ENCODE assay signal across 11 cellular contexts in genomic region chr11:119691020-119691666, GRCh38. TPM values are rescaled to one million over a fixed set of nuclear protein-coding genes. Genes with fewer than 3 reads are reported as not detected.
DNase-seq lines count a peak whose midpoint lies in the region; ATAC-seq, FAIRE-seq and TF ChIP-seq lines count a peak whose summit lies in the region.
"Had no signal": no experiment of that assay in that cellular context is flagged by ENCODE, and none has a peak within 500 bp of the region (broad histone marks: within the 10 kb centered on the region; RNA-seq: fewer than 3 reads in every experiment).

No MANE protein-coding gene starts in this region.

- peak overlapping the region; percentile 32 to 38 for H3K27ac Mint-ChIP-seq in natural killer cell treated with Interleukin-12 subunit alpha and Interleukin-12 subunit beta and Interleukin-15 and Interleukin-18, amount 100 ng/mL, for 72 hours
- H3K27ac Mint-ChIP-seq: memory B cell had no signal

- TF ChIP-seq POLR2A in GM12891 (IDR thresholded peaks at IDR 0.05; ENCODE audit: low read depth, low read length) = no peak

- FAIRE-seq in GM12891 (lab: Jason Lieb, UNC) = peak; percentile 82
- FAIRE-seq: TTC549 had no signal

- peaks cover 36% of the 10 kb centered on the region in 2 donors for H3K27me3 Mint-ChIP-seq in natural killer cell treated with Interleukin-12 subunit alpha and Interleukin-12 subunit beta and Interleukin-15 and Interleukin-18, amount 100 ng/mL, for 72 hours

- H3K4me1 Mint-ChIP-seq in natural killer cell treated with Interleukin-12 subunit alpha and Interleukin-12 subunit beta and Interleukin-15 and Interleukin-18, amount 100 ng/mL, for 72 hours (ENCODE audit: low read depth in 2 of 2) = peaks cover 48 to 51% of the 10 kb centered on the region in 2 donors
- H3K4me1 Mint-ChIP-seq: memory B cell had no signal

- no peak for DNase-seq in GM12891 (ENCODE audit: insufficient read length, low spot score)
- DNase-seq in KG1 (lab: John Stamatoyannopoulos, UW) = peak; percentile 72
- peak; percentile 36 to 41 for DNase-seq in activated T-cell treated with anti-CD3 and anti-CD28 coated beads, Interleukin-2, amount 50 U/mL, for 48 hours
- peak; percentile 69 for DNase-seq in natural killer cell treated with Interleukin-12 subunit alpha and Interleukin-12 subunit beta and Interleukin-15 and Interleukin-18, amount 100 ng/mL, for 72 hours (ENCODE audit: low spot score)
- no peak for DNase-seq in inferior parietal cortex (ENCODE audit: extremely low spot score)
- no peak for DNase-seq in NCI-H2227 treated with DMSO at 0.1 percent for 48 hours (lab: John Stamatoyannopoulos, UW)
- no peak for DNase-seq in HK-2 (ENCODE audit: unreplicated experiment)
- DNase-seq: NCI-H2081 treated with DMSO at 0.1 percent for 48 hours had no signal

- H3K4me3 Mint-ChIP-seq in natural killer cell treated with Interleukin-12 subunit alpha and Interleukin-12 subunit beta and Interleukin-15 and Interleukin-18, amount 100 ng/mL, for 72 hours = peak overlapping the region; percentile 68
- H3K4me3 Mint-ChIP-seq: memory B cell had no signal

- no peaks in the 10 kb centered on the region for H3K36me3 Mint-ChIP-seq in natural killer cell treated with Interleukin-12 subunit alpha and Interleukin-12 subunit beta and Interleukin-15 and Interleukin-18, amount 100 ng/mL, for 72 hours
- H3K36me3 Mint-ChIP-seq: memory B cell had no signal

- ATAC-seq in natural killer cell treated with Interleukin-12 subunit alpha and Interleukin-12 subunit beta and Interleukin-15 and Interleukin-18, amount 100 ng/mL, for 72 hours = peak; percentile 84 to 86
- ATAC-seq in GM21423 (IDR thresholded peaks at IDR 0.05; ENCODE audit: unreplicated experiment) = no peak

- no peaks in the 10 kb centered on the region for H3K9me3 Mint-ChIP-seq in natural killer cell treated with Interleukin-12 subunit alpha and Interleukin-12 subunit beta and Interleukin-15 and Interleukin-18, amount 100 ng/mL, for 72 hours
- H3K9me3 Mint-ChIP-seq: memory B cell had no signal

TF ChIP-seq in GM12891, 5 proteins besides CTCF, POLR2A, EP300 and RAD21:
- TF ChIP-seq PAX5 (IDR thresholded peaks at IDR 0.05; ENCODE audit: insufficient read depth, low read length, severe bottlenecking) = no peak
- TF ChIP-seq SPI1 (IDR thresholded peaks at IDR 0.05; ENCODE audit: low read depth, low read length) = no peak
- no peak for TF ChIP-seq POU2F2 (IDR thresholded peaks at IDR 0.05; ENCODE audit: low read depth, low read length)
- no peak for TF ChIP-seq POLR2AphosphoS5 (IDR thresholded peaks at IDR 0.05; ENCODE audit: low read depth, low read length)
- no peak for TF ChIP-seq TAF1 (IDR thresholded peaks at IDR 0.05; ENCODE audit: low read depth, low read length)
TF ChIP-seq in GM12891: peak in this region for 0.

RNA-seq across cellular contexts. Expression of gene NECTIN1, which starts 37.9 kb away (rescaled TPM):
- polyA plus RNA-seq in GM12891 (2012; ENCODE audit: low read depth, missing spikeins) = 5.6 TPM
- total RNA-seq in natural killer cell treated with Interleukin-12 subunit alpha and Interleukin-12 subunit beta and Interleukin-15 and Interleukin-18, amount 100 ng/mL, for 72 hours = 1 to 10 TPM; 2.3 to 2.6 TPM

Comparison
In these comparisons a context has a peak if more than half of its experiments do, and no peak if none do; other contexts are left out.
1. DNase-seq: peak in KG1 (single experiment), activated T-cell treated with anti-CD3 and anti-CD28 coated beads, Interleukin-2, amount 50 U/mL, for 48 hours (2 of 2) and natural killer cell treated with Interleukin-12 subunit alpha and Interleukin-12 subunit beta and Interleukin-15 and Interleukin-18, amount 100 ng/mL, for 72 hours (single experiment); none in GM12891 (single experiment), inferior parietal cortex (single experiment), NCI-H2227 treated with DMSO at 0.1 percent for 48 hours (single experiment) and HK-2 (single experiment).